16 cellular contexts compared by ENCODE assay signal in genomic region chr17:17767096-17767470, GRCh38.
DNase-seq lines count a peak whose midpoint lies in the region; ATAC-seq and TF ChIP-seq lines count a peak whose summit lies in the region.
"Had no signal": no experiment of that assay in that cellular context is flagged by ENCODE, and none has a peak within 500 bp of the region (broad histone marks: within the 10 kb centered on the region; RNA-seq: fewer than 3 reads in every experiment).

No MANE protein-coding gene starts in this region.

- in situ Hi-C loops in transverse colon (cut with MboI; ENCODE audit: low pct_ligation_motif_present in 1 of 4, low pct_unique_long_range_greater_than_20kb in 1 of 4, low sequenced_read_pairs in 3 of 4): no loop called here

- H3K27ac Mint-ChIP-seq in activated naive CD8-positive, alpha-beta T cell treated with anti-CD3 and anti-CD28 coated beads, Interleukin-2, amount 10 ng/mL, durations not matched to agents 7 days and 5 days: peak overlapping the region; percentile 86
- no peak overlapping the region for H3K27ac Mint-ChIP-seq in activated naive CD8-positive, alpha-beta T cell treated with anti-CD3 and anti-CD28 coated beads, Interleukin-2, amount 50 U/mL, for 24 hours
- H3K27ac Mint-ChIP-seq in chondrocyte (ENCODE audit: unreplicated experiment): peak overlapping the region; percentile 49
- H3K27ac Mint-ChIP-seq in nephron progenitor cell: peak overlapping the region; percentile 83

- H3K9me3 ChIP-seq in transverse colon (no peaks in the 10 kb centered on the region), breast epithelium (no peaks in the 10 kb centered on the region)
- H3K9me3 ChIP-seq: ovary had no signal

- DNase-seq in activated naive CD8-positive, alpha-beta T cell treated with anti-CD3 and anti-CD28 coated beads, Interleukin-2, amount 10 ng/mL, durations not matched to agents 7 days and 5 days: no peak
- no peak for DNase-seq in activated naive CD8-positive, alpha-beta T cell treated with anti-CD3 and anti-CD28 coated beads, Interleukin-2, amount 50 U/mL, for 24 hours
- DNase-seq in chondrocyte (ENCODE audit: low spot score): no peak
- DNase-seq in nephron progenitor cell: no peak
- no peak for DNase-seq in transverse colon
- DNase-seq in DMS 273 (lab: John Stamatoyannopoulos, UW; ENCODE audit: unreplicated experiment): no peak
- DNase-seq in NK-92 (lab: John Stamatoyannopoulos, UW; ENCODE audit: unreplicated experiment): no peak
- DNase-seq in breast epithelium (ENCODE audit: low spot score in 2 of 2): no peak
- DNase-seq: activated CD4-positive, alpha-beta T cell treated with anti-CD3 and anti-CD28 coated beads, Interleukin-2, amount 50 U/mL, for 4 hours; aorta; COR-L47; GF-D8; NCI-H1436 treated with DMSO at 0.1 percent for 48 hours; NCI-H226; ovary had no signal

- peak overlapping the region in 3 of 4 donors; percentile 18 to 31 (median 26) for H3K27ac ChIP-seq in transverse colon
- H3K27ac ChIP-seq in breast epithelium: no peak overlapping the region
- H3K27ac ChIP-seq: ovary had no signal

- no peak for ATAC-seq in activated naive CD8-positive, alpha-beta T cell treated with anti-CD3 and anti-CD28 coated beads, Interleukin-2, amount 10 ng/mL, durations not matched to agents 7 days and 5 days (ENCODE audit: low read depth)
- ATAC-seq in activated naive CD8-positive, alpha-beta T cell treated with anti-CD3 and anti-CD28 coated beads, Interleukin-2, amount 50 U/mL, for 24 hours: no peak

- peaks cover 2% of the 10 kb centered on the region for H3K36me3 Mint-ChIP-seq in activated naive CD8-positive, alpha-beta T cell treated with anti-CD3 and anti-CD28 coated beads, Interleukin-2, amount 10 ng/mL, durations not matched to agents 7 days and 5 days
- H3K36me3 Mint-ChIP-seq in activated naive CD8-positive, alpha-beta T cell treated with anti-CD3 and anti-CD28 coated beads, Interleukin-2, amount 50 U/mL, for 24 hours (ENCODE audit: low read depth): no peaks in the 10 kb centered on the region
- H3K36me3 Mint-ChIP-seq in chondrocyte (ENCODE audit: low read depth): peaks cover 2% of the 10 kb centered on the region
- peaks cover 21% of the 10 kb centered on the region for H3K36me3 Mint-ChIP-seq in nephron progenitor cell (ENCODE audit: low read depth)

- H3K27me3 ChIP-seq in transverse colon (no peaks in the 10 kb centered on the region), breast epithelium (no peaks in the 10 kb centered on the region)
- H3K27me3 ChIP-seq: ovary had no signal

- no peak for TF ChIP-seq POLR2A in transverse colon (IDR thresholded peaks at IDR 0.05)
- TF ChIP-seq POLR2A in breast epithelium (IDR thresholded peaks at IDR 0.05): no peak

- H3K4me3 ChIP-seq in transverse colon (no peak overlapping the region), breast epithelium (no peak overlapping the region)
- H3K4me3 ChIP-seq: lung, ovary had no signal

- H3K27me3 Mint-ChIP-seq in activated naive CD8-positive, alpha-beta T cell treated with anti-CD3 and anti-CD28 coated beads, Interleukin-2, amount 10 ng/mL, durations not matched to agents 7 days and 5 days: no peaks in the 10 kb centered on the region
- H3K27me3 Mint-ChIP-seq in activated naive CD8-positive, alpha-beta T cell treated with anti-CD3 and anti-CD28 coated beads, Interleukin-2, amount 50 U/mL, for 24 hours: no peaks in the 10 kb centered on the region
- no peaks in the 10 kb centered on the region for H3K27me3 Mint-ChIP-seq in chondrocyte (ENCODE audit: low read depth)
- no peaks in the 10 kb centered on the region for H3K27me3 Mint-ChIP-seq in nephron progenitor cell (ENCODE audit: low read depth, poor library complexity)

- H3K36me3 ChIP-seq in transverse colon (no peaks in the 10 kb centered on the region), breast epithelium (no peaks in the 10 kb centered on the region)
- H3K36me3 ChIP-seq: ovary had no signal

- H3K9me3 Mint-ChIP-seq in activated naive CD8-positive, alpha-beta T cell treated with anti-CD3 and anti-CD28 coated beads, Interleukin-2, amount 10 ng/mL, durations not matched to agents 7 days and 5 days: no peaks in the 10 kb centered on the region
- H3K9me3 Mint-ChIP-seq in activated naive CD8-positive, alpha-beta T cell treated with anti-CD3 and anti-CD28 coated beads, Interleukin-2, amount 50 U/mL, for 24 hours: no peaks in the 10 kb centered on the region
- no peaks in the 10 kb centered on the region for H3K9me3 Mint-ChIP-seq in chondrocyte (ENCODE audit: low read depth)
- H3K9me3 Mint-ChIP-seq in nephron progenitor cell: no peaks in the 10 kb centered on the region

- TF ChIP-seq EP300 in transverse colon (IDR thresholded peaks at IDR 0.05; ENCODE audit: low read depth): no peak

- 78 to 88% methylated on average over 3 to 5 of the region's 5 CpGs for WGBS in transverse colon (ENCODE audit: low coverage in 1 of 2), 2 donors

- peaks cover 36% of the 10 kb centered on the region for H3K4me1 Mint-ChIP-seq in activated naive CD8-positive, alpha-beta T cell treated with anti-CD3 and anti-CD28 coated beads, Interleukin-2, amount 10 ng/mL, durations not matched to agents 7 days and 5 days
- H3K4me1 Mint-ChIP-seq in activated naive CD8-positive, alpha-beta T cell treated with anti-CD3 and anti-CD28 coated beads, Interleukin-2, amount 50 U/mL, for 24 hours: peaks cover 31% of the 10 kb centered on the region
- H3K4me1 Mint-ChIP-seq in chondrocyte (ENCODE audit: low read depth) (peaks cover 52% of the 10 kb centered on the region), nephron progenitor cell (peaks cover 96% of the 10 kb centered on the region)

- TF ChIP-seq CTCF in chondrocyte (IDR thresholded peaks at IDR 0.05) (no peak), nephron progenitor cell (IDR thresholded peaks at IDR 0.05) (no peak), transverse colon (IDR thresholded peaks at IDR 0.05) (no peak), breast epithelium (IDR thresholded peaks at IDR 0.05) (no peak)

- POLR2A ChIA-PET in activated naive CD8-positive, alpha-beta T cell treated with anti-CD3 and anti-CD28 coated beads, Interleukin-2, amount 10 ng/mL, durations not matched to agents 7 days and 5 days (lab: Charles Lee): interaction anchor here (1.2 kb wide), 1 partner anchor 10 kb away, joined by 5 read pairs; no protein-coding TSS in a partner anchor

- H3K4me1 ChIP-seq in transverse colon (peaks cover 8 to 47% (median 28%) of the 10 kb centered on the region in 4 donors), breast epithelium (peaks cover 7 to 22% of the 10 kb centered on the region in 2 donors)

- intact Hi-C loops in transverse colon (cut with DNase I; ENCODE audit: low total_unique reads) (no loop called here), breast epithelium (cut with DNase I; ENCODE audit: low total_unique reads) (no loop called here)

- no peak overlapping the region for H3K4me3 Mint-ChIP-seq in activated naive CD8-positive, alpha-beta T cell treated with anti-CD3 and anti-CD28 coated beads, Interleukin-2, amount 10 ng/mL, durations not matched to agents 7 days and 5 days
- H3K4me3 Mint-ChIP-seq in activated naive CD8-positive, alpha-beta T cell treated with anti-CD3 and anti-CD28 coated beads, Interleukin-2, amount 50 U/mL, for 24 hours: no peak overlapping the region
- H3K4me3 Mint-ChIP-seq in chondrocyte (ENCODE audit: unreplicated experiment): no peak overlapping the region
- peak overlapping the region; percentile 47 for H3K4me3 Mint-ChIP-seq in nephron progenitor cell

Comparison
In these comparisons a context has a peak if more than half of its experiments do, and no peak if none do; other contexts are left out.
1. H3K27ac ChIP-seq: peak in transverse colon (3 of 4); none in breast epithelium (0 of 2).